6 cellular contexts compared by ENCODE assay signal in genomic region chr16:14702672-14703071, GRCh38. TPM values are rescaled to one million over a fixed set of nuclear protein-coding genes. Genes with fewer than 3 reads are reported as not detected.
"Had no signal": no experiment of that assay in that cellular context is flagged by ENCODE, and none has a peak within 500 bp of the region (broad histone marks: within the 10 kb centered on the region; RNA-seq: fewer than 3 reads in every experiment).

No MANE protein-coding gene starts in this region.

RNA-seq across cellular contexts. Expression of gene NPIPA3, which starts 0.5 kb away (rescaled TPM):
- total RNA-seq: IMR-90 had no signal
- polyA plus RNA-seq: IMR-90 had no signal

RNA-seq across cellular contexts. Expression of gene PLA2G10, which starts 8.6 kb away (rescaled TPM):
- total RNA-seq: IMR-90, NCI-H460, Right ventricle myocardium inferior, RPMI7951, SJCRH30 had no signal
- polyA plus RNA-seq: IMR-90 had no signal

RNA-seq across cellular contexts. Expression of gene NPIPA2, which starts 39.7 kb away (rescaled TPM):
- total RNA-seq: HT-29, IMR-90 had no signal
